Comparison of ENCODE assay signal across 18 cellular contexts in genomic region chr11:72984448-72985077, GRCh38.
"Had no signal": no experiment of that assay in that cellular context is flagged by ENCODE, and none has a peak within 500 bp of the region (broad histone marks: within the 10 kb centered on the region; RNA-seq: fewer than 3 reads in every experiment).

No MANE protein-coding gene starts in this region.

- DNase-seq: activated CD4-positive, alpha-beta T cell treated with anti-CD3 and anti-CD28 coated beads for 1 hour; activated CD4-positive, alpha-beta T cell treated with anti-CD3 and anti-CD28 coated beads, Interleukin-2, amount 50 U/mL, for 4 hours; activated naive CD4-positive, alpha-beta T cell treated with anti-CD3 and anti-CD28 coated beads for 36 hours; activated naive CD8-positive, alpha-beta T cell treated with anti-CD3 and anti-CD28 coated beads, Interleukin-2, amount 50 U/mL, for 24 hours; activated T-cell treated with anti-CD3 and anti-CD28 coated beads for 4 hours; caudate nucleus; colonic mucosa; hippocampal formation; kidney; left lung; stimulated activated CD4-positive, alpha-beta T cell treated with anti-CD3 and anti-CD28 coated beads, Interleukin-4, amount 100 ng/mL, for 4 hours; stimulated activated CD8-positive, alpha-beta memory T cell treated with anti-CD3 and anti-CD28 coated beads, Interleukin-4, amount 100 ng/mL, for 48 hours; stimulated activated naive CD8-positive, alpha-beta T cell treated with anti-CD3 and anti-CD28 coated beads, Interleukin-15, Interleukin-2, amounts not matched to agents 100 U/mL and 50 U/mL, for 24 hours; T-cell; T-helper 9 cell; transverse colon had no signal

- H3K27me3 ChIP-seq: colonic mucosa, left lung, transverse colon had no signal

- H3K9me3 ChIP-seq: colonic mucosa, left lung, transverse colon had no signal

- H3K4me1 ChIP-seq: colonic mucosa, parathyroid adenoma had no signal

- ATAC-seq: activated naive CD8-positive, alpha-beta T cell treated with anti-CD3 and anti-CD28 coated beads, Interleukin-2, amount 50 U/mL, for 24 hours; activated T-helper 17 cell treated with anti-CD3 and anti-CD28 coated beads, Interleukin-2, amount 50 U/mL, for 72 hours; left lung; stimulated activated naive CD8-positive, alpha-beta T cell treated with anti-CD3 and anti-CD28 coated beads, Interleukin-15, Interleukin-2, amounts not matched to agents 100 U/mL and 50 U/mL, for 24 hours; T-cell had no signal

- H3K9ac ChIP-seq: parathyroid adenoma had no signal

- H2AFZ ChIP-seq: parathyroid adenoma had no signal

- H3K79me2 ChIP-seq: parathyroid adenoma had no signal

- H3K36me3 ChIP-seq: colonic mucosa, transverse colon had no signal

- H3K4me3 ChIP-seq: colonic mucosa, left lung, transverse colon had no signal

- H3K27ac ChIP-seq: colonic mucosa, parathyroid adenoma, transverse colon had no signal
